34 cellular contexts compared by ENCODE assay signal in the genomic region with DNA sequence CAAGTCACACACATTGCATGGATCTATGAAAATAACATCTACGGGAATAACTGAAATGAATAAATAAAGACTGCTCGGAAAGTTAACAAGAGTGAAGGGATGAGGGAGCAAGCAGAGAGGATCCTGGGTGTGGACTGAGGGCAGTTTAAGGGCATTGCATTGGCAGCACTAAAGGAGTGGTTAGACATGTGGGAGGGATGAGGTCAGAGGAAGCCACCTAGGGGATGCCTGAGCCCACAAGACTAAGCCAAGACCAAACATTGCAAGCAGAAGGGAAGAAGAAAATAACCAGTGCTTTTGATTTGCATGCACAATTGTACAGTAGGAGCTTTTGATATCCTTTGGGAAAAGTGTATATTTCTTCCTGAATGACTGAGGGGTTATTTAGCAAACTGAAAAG.
"Had no signal": no experiment of that assay in that cellular context is flagged by ENCODE, and none has a peak within 500 bp of the region (broad histone marks: within the 10 kb centered on the region; RNA-seq: fewer than 3 reads in every experiment).

No MANE protein-coding gene starts in this region.

- H3K4me3 Mint-ChIP-seq: activated CD4-positive, alpha-beta memory T cell treated with anti-CD3 and anti-CD28 coated beads, Interleukin-2, amount 10 ng/mL, durations not matched to agents 7 days and 5 days; activated CD4-positive, alpha-beta T cell treated with anti-CD3 and anti-CD28 coated beads, Interleukin-2, amount 10 ng/mL, durations not matched to agents 24 days and 14 days; activated CD8-positive, alpha-beta memory T cell treated with anti-CD3 and anti-CD28 coated beads, Interleukin-2, amount 10 ng/mL, durations not matched to agents 7 days and 5 days; activated naive CD4-positive, alpha-beta T cell treated with anti-CD3 and anti-CD28 coated beads, Interleukin-2, amount 50 U/mL, for 24 hours; naive B cell; nephron progenitor cell; stimulated activated effector memory CD8-positive, alpha-beta T cell treated with anti-CD3 and anti-CD28 coated beads, Interleukin-12 subunit alpha, Interleukin-12 subunit beta, amount 100 ng/mL, for 72 hours; T-helper 1 cell treated with Interleukin-12 subunit alpha and Interleukin-12 subunit beta and Interleukin-4 antibody, amounts not matched to agents 30 μg/mL and 1 μg/mL, for 36 hours had no signal

- H3K4me1 Mint-ChIP-seq: activated CD4-positive, alpha-beta memory T cell treated with anti-CD3 and anti-CD28 coated beads, Interleukin-2, amount 10 ng/mL, durations not matched to agents 7 days and 5 days; activated naive CD4-positive, alpha-beta T cell treated with anti-CD3 and anti-CD28 coated beads, Interleukin-2, amount 50 U/mL, for 24 hours; nephron progenitor cell; stimulated activated effector memory CD8-positive, alpha-beta T cell treated with anti-CD3 and anti-CD28 coated beads, Interleukin-12 subunit alpha, Interleukin-12 subunit beta, amount 100 ng/mL, for 72 hours had no signal

- H3K4me3 ChIP-seq: body of pancreas, esophagus muscularis mucosa, hepatocyte, ovary, skin epidermis, stomach, thyroid gland, upper lobe of left lung, vagina had no signal

- FAIRE-seq: TTC549 had no signal

- H3K27ac Mint-ChIP-seq: activated CD4-positive, alpha-beta memory T cell treated with anti-CD3 and anti-CD28 coated beads, Interleukin-2, amount 10 ng/mL, durations not matched to agents 7 days and 5 days; activated CD4-positive, alpha-beta T cell treated with anti-CD3 and anti-CD28 coated beads, Interleukin-2, amount 10 ng/mL, durations not matched to agents 24 days and 14 days; activated CD8-positive, alpha-beta memory T cell treated with anti-CD3 and anti-CD28 coated beads, Interleukin-2, amount 10 ng/mL, durations not matched to agents 7 days and 5 days; activated naive CD4-positive, alpha-beta T cell treated with anti-CD3 and anti-CD28 coated beads, Interleukin-2, amount 50 U/mL, for 24 hours; activated T-helper 2 cell treated with anti-CD3 and anti-CD28 coated beads, Interferon-gamma antibody, Interleukin-2, Interleukin-4, amounts not matched to agents 10 μg/mL and 5 μg/mL and 100 μg/mL, durations not matched to agents 14 hours and 24 hours and 36 hours; naive B cell; nephron progenitor cell; progenitor cell of endocrine pancreas; stimulated activated effector memory CD8-positive, alpha-beta T cell treated with anti-CD3 and anti-CD28 coated beads, Interleukin-12 subunit alpha, Interleukin-12 subunit beta, amount 100 ng/mL, for 72 hours; T-helper 1 cell treated with Interleukin-12 subunit alpha and Interleukin-12 subunit beta and Interleukin-4 antibody, amounts not matched to agents 30 μg/mL and 1 μg/mL, for 36 hours had no signal

- ATAC-seq: activated CD8-positive, alpha-beta memory T cell treated with anti-CD3 and anti-CD28 coated beads, Interleukin-2, amount 10 ng/mL, durations not matched to agents 7 days and 5 days; body of pancreas; left colon; sciatic nerve; stimulated activated effector memory CD8-positive, alpha-beta T cell treated with anti-CD3 and anti-CD28 coated beads, Interleukin-12 subunit alpha, Interleukin-12 subunit beta, amount 100 ng/mL, for 72 hours had no signal

- DNase-seq: activated CD4-positive, alpha-beta memory T cell treated with anti-CD3 and anti-CD28 coated beads, Interleukin-2, amount 10 ng/mL, durations not matched to agents 7 days and 5 days; activated CD4-positive, alpha-beta T cell treated with anti-CD3 and anti-CD28 coated beads, Interleukin-2, amount 10 ng/mL, durations not matched to agents 24 days and 14 days; activated CD4-positive, CD25-positive, alpha-beta regulatory T cell treated with anti-CD3 and anti-CD28 coated beads, Interleukin-2, amount 50 U/mL, for 72 hours; activated CD8-positive, alpha-beta memory T cell treated with anti-CD3 and anti-CD28 coated beads, Interleukin-2, amount 10 ng/mL, durations not matched to agents 7 days and 5 days; activated T-cell treated with anti-CD3 and anti-CD28 coated beads, Interleukin-2, amount 50 U/mL, for 48 hours; anterior cingulate cortex; body of pancreas; dermis blood vessel endothelial cell; effector CD4-positive, alpha-beta T cell; foreskin melanocyte; glutamatergic neuron; islet precursor cell; left colon; mammary epithelial cell; naive B cell; nephron progenitor cell; ovary; retina; stimulated activated CD4-positive, alpha-beta T cell treated with anti-CD3 and anti-CD28 coated beads, Interleukin-4, amount 100 ng/mL, for 24 hours; stomach; T-helper 9 cell; thyroid gland; upper lobe of left lung had no signal

- H3K27me3 Mint-ChIP-seq: activated CD4-positive, alpha-beta memory T cell treated with anti-CD3 and anti-CD28 coated beads, Interleukin-2, amount 10 ng/mL, durations not matched to agents 7 days and 5 days; activated CD8-positive, alpha-beta memory T cell treated with anti-CD3 and anti-CD28 coated beads, Interleukin-2, amount 10 ng/mL, durations not matched to agents 7 days and 5 days; activated naive CD4-positive, alpha-beta T cell treated with anti-CD3 and anti-CD28 coated beads, Interleukin-2, amount 50 U/mL, for 24 hours; naive B cell; progenitor cell of endocrine pancreas had no signal

- H3K9me3 Mint-ChIP-seq: activated CD4-positive, alpha-beta memory T cell treated with anti-CD3 and anti-CD28 coated beads, Interleukin-2, amount 10 ng/mL, durations not matched to agents 7 days and 5 days; activated CD4-positive, alpha-beta T cell treated with anti-CD3 and anti-CD28 coated beads, Interleukin-2, amount 10 ng/mL, durations not matched to agents 24 days and 14 days; activated naive CD4-positive, alpha-beta T cell treated with anti-CD3 and anti-CD28 coated beads, Interleukin-2, amount 50 U/mL, for 24 hours; activated T-helper 2 cell treated with anti-CD3 and anti-CD28 coated beads, Interferon-gamma antibody, Interleukin-2, Interleukin-4, amounts not matched to agents 10 μg/mL and 5 μg/mL and 100 μg/mL, durations not matched to agents 14 hours and 24 hours and 36 hours; stimulated activated effector memory CD8-positive, alpha-beta T cell treated with anti-CD3 and anti-CD28 coated beads, Interleukin-12 subunit alpha, Interleukin-12 subunit beta, amount 100 ng/mL, for 72 hours; T-helper 1 cell treated with Interleukin-12 subunit alpha and Interleukin-12 subunit beta and Interleukin-4 antibody, amounts not matched to agents 30 μg/mL and 1 μg/mL, for 36 hours had no signal
